ENCODE assay signal across 14 cellular contexts in the genomic region with DNA sequence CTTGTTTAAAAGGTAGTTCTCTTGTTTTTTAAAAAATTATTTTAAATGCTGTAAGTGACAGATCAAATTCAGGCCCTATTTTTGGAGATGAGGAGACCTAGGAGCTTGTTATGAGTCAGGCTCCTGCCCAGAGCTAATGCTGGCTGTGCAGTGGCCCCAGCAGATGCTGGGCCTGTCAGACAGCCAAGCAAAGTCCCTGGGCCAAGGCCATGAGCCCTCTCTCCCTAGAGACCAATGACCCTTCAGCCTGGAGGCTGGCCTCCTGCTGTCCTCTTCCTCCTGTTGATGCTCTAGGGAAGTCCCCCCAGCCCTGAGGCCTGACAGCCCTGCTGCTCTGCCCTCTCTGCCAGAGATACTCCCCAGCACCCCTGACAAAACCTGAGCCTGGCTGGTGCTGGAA.
DNase-seq lines count a peak whose midpoint lies in the region; ATAC-seq and TF ChIP-seq lines count a peak whose summit lies in the region.
"Had no signal": no experiment of that assay in that cellular context is flagged by ENCODE, and none has a peak within 500 bp of the region (broad histone marks: within the 10 kb centered on the region; RNA-seq: fewer than 3 reads in every experiment).

No MANE protein-coding gene starts in this region.

- DNase-seq in MG63 (peak; percentile 44), fibroblast of the aortic adventitia (ENCODE audit: low read depth) (peak; percentile 20), right lobe of liver (peak in 1 of 3 donors; percentile 49), spleen (no peak), NCI-H1092 treated with DMSO at 0.1 percent for 48 hours (lab: John Stamatoyannopoulos, UW) (no peak), HCEC 1CT (no peak)
- DNase-seq: activated CD4-positive, CD25-positive, alpha-beta regulatory T cell treated with anti-CD3 and anti-CD28 coated beads, Interleukin-2, amount 50 U/mL, for 72 hours; activated effector memory CD4-positive, alpha-beta T cell treated with Interleukin-2 at 50 U/mL for 16 hours; COR-L47; cortex of kidney; NCI-H146; SIG-M5 had no signal

- ATAC-seq in right lobe of liver (peak; percentile 46 to 62 (median 59)), HG02885 (IDR thresholded peaks at IDR 0.05; ENCODE audit: poor library complexity, unreplicated experiment) (no peak), GM18858 (IDR thresholded peaks at IDR 0.05; ENCODE audit: unreplicated experiment) (no peak)

- TF ChIP-seq CTCF in fibroblast of the aortic adventitia (IDR thresholded peaks at IDR 0.05; ENCODE audit: insufficient read depth, low read length) = no peak
- no peak for TF ChIP-seq CTCF in right lobe of liver (IDR thresholded peaks at IDR 0.05)
- TF ChIP-seq CTCF in spleen (IDR thresholded peaks at IDR 0.05 in 8 of 11, conservative IDR thresholded peaks at IDR 0.05 in 3 of 11) = no peak

- H3K27me3 ChIP-seq in MG63 (no peaks in the 10 kb centered on the region), right lobe of liver (no peaks in the 10 kb centered on the region), spleen (replicated peaks in 1 of 7) (peaks cover 0 to 16% (median 0%) of the 10 kb centered on the region in 7 donors)

- no peak overlapping the region for H3K4me3 ChIP-seq in MG63
- H3K4me3 ChIP-seq in fibroblast of the aortic adventitia (ENCODE audit: low read depth, low read length) = no peak overlapping the region
- no peak overlapping the region for H3K4me3 ChIP-seq in right lobe of liver
- no peak overlapping the region for H3K4me3 ChIP-seq in spleen

- H3K9me3 ChIP-seq in MG63 (no peaks in the 10 kb centered on the region; the same call in 1 of the 2 replicates), right lobe of liver (no peaks in the 10 kb centered on the region), spleen (peaks cover 0 to 7% (median 0%) of the 10 kb centered on the region in 8 donors)

- TF ChIP-seq POLR2A in right lobe of liver (IDR thresholded peaks at IDR 0.05) (no peak), spleen (IDR thresholded peaks at IDR 0.05) (no peak)

- intact Hi-C loops in right lobe of liver (cut with DNase I) = no loop called here
- intact Hi-C loops in spleen (cut with DNase I; ENCODE audit: low total_unique reads) = no loop called here

- no peaks in the 10 kb centered on the region for H3K4me1 ChIP-seq in right lobe of liver
- peaks cover 9 to 40% (median 17%) of the 10 kb centered on the region in 6 donors for H3K4me1 ChIP-seq in spleen

- H3K36me3 ChIP-seq in MG63 (no peaks in the 10 kb centered on the region), right lobe of liver (no peaks in the 10 kb centered on the region), spleen (no peaks in the 10 kb centered on the region)

- H3K27ac ChIP-seq in right lobe of liver (no peak overlapping the region), spleen (peak overlapping the region in 7 of 8 donors; percentile 9 to 65 (median 55))

Comparison
In these comparisons a context has a peak if more than half of its experiments do, and no peak if none do; other contexts are left out.
1. DNase-seq: peak in MG63 (single experiment) and fibroblast of the aortic adventitia (single experiment); none in spleen (single experiment), NCI-H1092 treated with DMSO at 0.1 percent for 48 hours (single experiment) and HCEC 1CT (single experiment).
2. ATAC-seq: peak in right lobe of liver (4 of 4); none in HG02885 (single experiment) and GM18858 (single experiment).
3. H3K27ac ChIP-seq: peak in spleen (7 of 8); none in right lobe of liver (0 of 3).